In genomic region chr5:38726279-38726678, GRCh38 we compare ENCODE assay signal across 2 cellular contexts.
TF ChIP-seq lines count a peak whose summit lies in the region.

No MANE protein-coding gene starts in this region.

TF ChIP-seq in HCT116, 20 proteins besides CTCF, POLR2A, EP300 and RAD21 (continued from another document):
- TF ChIP-seq ZBTB33 (IDR thresholded peaks at IDR 0.05; ENCODE audit: extremely low read depth, insufficient replicate concordance, low read length), result no peak
- no peak for TF ChIP-seq SIN3A (IDR thresholded peaks at IDR 0.05; ENCODE audit: low read depth)
- no peak for TF ChIP-seq SRF (IDR thresholded peaks at IDR 0.05; ENCODE audit: low read depth)
- TF ChIP-seq ZFX (IDR thresholded peaks at IDR 0.05), result no peak
- no peak for TF ChIP-seq ELF1 (IDR thresholded peaks at IDR 0.05; ENCODE audit: borderline replicate concordance, low read depth)
- no peak for TF ChIP-seq EZH2phosphoT487 (IDR thresholded peaks at IDR 0.05; ENCODE audit: borderline replicate concordance)
- TF ChIP-seq, protein P1, sequence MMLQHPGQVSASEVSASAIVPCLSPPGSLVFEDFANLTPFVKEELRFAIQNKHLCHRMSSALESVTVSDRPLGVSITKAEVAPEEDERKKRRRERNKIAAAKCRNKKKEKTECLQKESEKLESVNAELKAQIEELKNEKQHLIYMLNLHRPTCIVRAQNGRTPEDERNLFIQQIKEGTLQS (IDR thresholded peaks at IDR 0.05), result no peak
- TF ChIP-seq SP1 (IDR thresholded peaks at IDR 0.05; ENCODE audit: low read depth), result no peak
- no peak for TF ChIP-seq EGR1 (IDR thresholded peaks at IDR 0.05; ENCODE audit: low read depth)
- TF ChIP-seq TCF7L2 (IDR thresholded peaks at IDR 0.05; ENCODE audit: borderline replicate concordance, extremely low read depth, insufficient read depth, insufficient read length), result no peak
- TF ChIP-seq ZNF274 (IDR thresholded peaks at IDR 0.05; ENCODE audit: low read depth, low read length), result no peak
- TF ChIP-seq MAX (IDR thresholded peaks at IDR 0.05), result no peak
- no peak for TF ChIP-seq JUND (IDR thresholded peaks at IDR 0.05)
TF ChIP-seq in HCT116: peak in this region for 0.

TF ChIP-seq in GM12878, 131 proteins besides CTCF, POLR2A, EP300 and RAD21:
- no peak for TF ChIP-seq IRF5 (IDR thresholded peaks at IDR 0.05; ENCODE audit: borderline replicate concordance)
- no peak for TF ChIP-seq ZSCAN29 (IDR thresholded peaks at IDR 0.05)
